Comparison of ENCODE assay signal across 13 cellular contexts in genomic region chr3:37646865-37647264, GRCh38.
"Had no signal": no experiment of that assay in that cellular context is flagged by ENCODE, and none has a peak within 500 bp of the region (broad histone marks: within the 10 kb centered on the region; RNA-seq: fewer than 3 reads in every experiment).

No MANE protein-coding gene starts in this region.

- DNase-seq: activated CD4-positive, alpha-beta T cell treated with anti-CD3 and anti-CD28 coated beads for 48 hours; activated naive CD8-positive, alpha-beta T cell treated with anti-CD3 and anti-CD28 coated beads, Interleukin-2, amount 10 ng/mL, durations not matched to agents 7 days and 5 days; anterior cingulate cortex; head of caudate nucleus; left lung; mesenchymal stem cell; natural killer cell; SIG-M5; stimulated activated naive CD8-positive, alpha-beta T cell treated with anti-CD3 and anti-CD28 coated beads, Interleukin-15, amount 100 ng/mL, for 72 hours; testis had no signal

- ATAC-seq: left lung; natural killer cell; stimulated activated naive CD8-positive, alpha-beta T cell treated with anti-CD3 and anti-CD28 coated beads, Interleukin-15, amount 100 ng/mL, for 72 hours; WTC11 had no signal

- H3K4me3 ChIP-seq: left lung, smooth muscle cell, testis had no signal

- H3K36me3 ChIP-seq: left lung, neutrophil had no signal

- H3K9me3 ChIP-seq: neutrophil, testis had no signal

- H3K27me3 ChIP-seq: left lung, neutrophil, testis had no signal

- H3K27ac ChIP-seq: left lung, neutrophil had no signal

- H3K4me1 ChIP-seq: left lung had no signal
